Comparison of ENCODE assay signal across 21 cellular contexts in the genomic region with DNA sequence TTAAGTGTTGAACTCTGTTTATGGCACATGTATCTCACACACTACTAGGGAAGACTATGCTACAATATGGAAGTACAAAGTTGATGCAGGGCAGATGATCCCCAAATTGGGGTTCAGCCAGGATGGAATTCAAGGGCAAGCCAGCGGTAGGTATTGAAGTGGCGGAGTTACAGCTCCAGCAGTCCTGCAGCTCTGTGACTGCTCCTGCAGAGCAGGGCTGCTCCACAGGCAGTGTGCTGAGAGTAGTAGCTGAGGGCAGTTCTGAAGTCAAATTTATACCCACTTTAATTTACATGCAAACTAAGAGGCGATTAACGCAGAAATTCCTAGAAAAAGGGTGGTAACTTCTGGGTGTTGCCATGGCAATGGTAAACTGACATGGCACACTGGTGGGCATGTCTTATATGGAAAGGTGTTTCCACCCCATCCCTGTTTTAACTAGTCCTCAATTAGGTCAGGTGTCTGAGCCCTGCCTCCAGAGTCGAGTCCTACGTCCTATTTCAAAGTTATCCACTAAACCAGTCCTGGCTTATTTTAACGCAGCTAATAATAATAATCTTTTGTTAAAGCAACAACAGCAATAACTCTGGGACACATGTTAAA. TPM values are rescaled to one million over a fixed set of nuclear protein-coding genes. Genes with fewer than 3 reads are reported as not detected.
DNase-seq lines count a peak whose midpoint lies in the region; ATAC-seq and TF ChIP-seq lines count a peak whose summit lies in the region.
"Had no signal": no experiment of that assay in that cellular context is flagged by ENCODE, and none has a peak within 500 bp of the region (broad histone marks: within the 10 kb centered on the region; RNA-seq: fewer than 3 reads in every experiment).

No MANE protein-coding gene starts in this region.

- intact Hi-C loops in HCT116 (cut with micrococcal nuclease) (no loop called here), gastrocnemius medialis (cut with DNase I; ENCODE audit: low total_unique reads) (loop anchor here (2.0 to 10.0 kb wide), 2 partner anchors 32 to 588 kb away; partner anchors contain the start of gene PTPN14)

- in situ Hi-C loops in gastrocnemius medialis (cut with MboI; ENCODE audit: low sequenced_read_pairs in 4 of 4) = loop anchor here (10.0 to 25.0 kb wide), 2 partner anchors 248 to 370 kb away; no protein-coding TSS in a partner anchor

- H3K9me2 ChIP-seq in HCT116 (ENCODE audit: insufficient read depth) = no peaks in the 10 kb centered on the region
- no peaks in the 10 kb centered on the region for H3K9me2 ChIP-seq in SK-N-SH

- TF ChIP-seq CTCF in HCT116 (IDR thresholded peaks at IDR 0.05 in 2 of 3, conservative IDR thresholded peaks at IDR 0.05 in 1 of 3; ENCODE audit: borderline replicate concordance in 1 of 3, insufficient read depth in 1 of 3, low read depth in 2 of 3, low read length in 2 of 3) = no peak
- TF ChIP-seq CTCF in SK-N-SH (IDR thresholded peaks at IDR 0.05) = no peak
- no peak for TF ChIP-seq CTCF in endodermal cell (conservative IDR thresholded peaks at IDR 0.05)
- TF ChIP-seq CTCF in gastrocnemius medialis (IDR thresholded peaks at IDR 0.05 in 4 of 5, conservative IDR thresholded peaks at IDR 0.05 in 1 of 5) = no peak

- no peak for DNase-seq in HCT116 (ENCODE audit: low read depth, low spot score)
- no peak for DNase-seq in SK-N-SH
- peak; percentile 75 for DNase-seq in endodermal cell
- DNase-seq in gastrocnemius medialis = no peak
- no peak for DNase-seq in activated naive CD4-positive, alpha-beta T cell (lab: John Stamatoyannopoulos, UW)
- DNase-seq in retina = no peak
- DNase-seq: activated CD4-positive, alpha-beta T cell treated with anti-CD3 and anti-CD28 coated beads for 1 hour; activated T-cell treated with anti-CD3 and anti-CD28 coated beads, Interleukin-2, amount 50 U/mL, for 1 hour; heart right ventricle; left ventricle myocardium inferior; mucosa of descending colon; NCI-H1417; NCI-H2107; NCI-H510A treated with DMSO at 0.1 percent for 48 hours; nephron progenitor cell; thyroid gland had no signal

- no TSS peak for BruUV-seq in HCT116 (replicated peaks; lab: Mats Ljungman, UMichigan)

- H3K4me3 Mint-ChIP-seq in endodermal cell = no peak overlapping the region
- no peak overlapping the region for H3K4me3 Mint-ChIP-seq in stimulated activated memory B cell treated with anti-CD40 and anti-IgM and Interleukin-4, amounts not matched to agents 10 μg/mL and 1 μg/mL and 100 μg/mL, for 72 hours
- H3K4me3 Mint-ChIP-seq: dendritic cell treated with granulocyte-macrophage colony-stimulating factor and Interleukin-4, amounts not matched to agents 40 ng/mL and 50 ng/mL, for 4 days; nephron progenitor cell had no signal

- H3K36me3 Mint-ChIP-seq in endodermal cell (ENCODE audit: low read depth) = no peaks in the 10 kb centered on the region
- no peaks in the 10 kb centered on the region for H3K36me3 Mint-ChIP-seq in stimulated activated memory B cell treated with anti-CD40 and anti-IgM and Interleukin-4, amounts not matched to agents 10 μg/mL and 1 μg/mL and 100 μg/mL, for 72 hours

- no peaks in the 10 kb centered on the region for H3K36me3 ChIP-seq in HCT116 (ENCODE audit: control insufficient read depth in 1 of 2, insufficient read depth in 2 of 2, low read length in 2 of 2)
- H3K36me3 ChIP-seq in SK-N-SH (replicated peaks in 1 of 2; ENCODE audit: control insufficient read depth in 1 of 2, insufficient read depth in 2 of 2, low read length in 1 of 2) = no peaks in the 10 kb centered on the region
- no peaks in the 10 kb centered on the region for H3K36me3 ChIP-seq in endodermal cell (ENCODE audit: control insufficient read depth, insufficient read depth, low read length)
- H3K36me3 ChIP-seq in gastrocnemius medialis = no peaks in the 10 kb centered on the region
- H3K36me3 ChIP-seq: adrenal gland, cardiac muscle cell, heart right ventricle, left ventricle myocardium inferior, thyroid gland had no signal

- no peaks in the 10 kb centered on the region for H4K20me1 ChIP-seq in HCT116 (ENCODE audit: insufficient read depth)
- no peaks in the 10 kb centered on the region for H4K20me1 ChIP-seq in SK-N-SH (ENCODE audit: insufficient read depth)

- no peaks in the 10 kb centered on the region for H3K27me3 ChIP-seq in HCT116 (ENCODE audit: insufficient read depth, low read length)
- H3K27me3 ChIP-seq in SK-N-SH (ENCODE audit: insufficient read depth) = no peaks in the 10 kb centered on the region
- H3K27me3 ChIP-seq in endodermal cell (ENCODE audit: control insufficient read depth, insufficient read depth, low read length, poor library complexity, severe bottlenecking) = peaks cover 8% of the 10 kb centered on the region
- H3K27me3 ChIP-seq in gastrocnemius medialis = no peaks in the 10 kb centered on the region
- H3K27me3 ChIP-seq: adrenal gland, heart right ventricle, thyroid gland had no signal

- RAD21 ChIA-PET in HCT116 (lab: Charles Lee; ENCODE audit: low non-redundant PET in 1 of 2, low total read pairs in 2 of 2, uncharacterized antibody in 2 of 2, unreplicated experiment in 2 of 2) = interaction anchor here in 1 of 2 experiments (1.1 kb wide), 1 partner anchor 250 kb away, joined by 3 read pairs; no protein-coding TSS in a partner anchor

- H2AFZ ChIP-seq in HCT116 (ENCODE audit: low read depth, low read length, poor library complexity, severe bottlenecking) (peak overlapping the region; percentile 80), SK-N-SH (ENCODE audit: low read depth) (no peak overlapping the region)

- peaks cover 11% of the 10 kb centered on the region for H3K4me1 Mint-ChIP-seq in endodermal cell
- peaks cover 6% of the 10 kb centered on the region for H3K4me1 Mint-ChIP-seq in stimulated activated memory B cell treated with anti-CD40 and anti-IgM and Interleukin-4, amounts not matched to agents 10 μg/mL and 1 μg/mL and 100 μg/mL, for 72 hours

- no peak for TF ChIP-seq EP300 in SK-N-SH (IDR thresholded peaks at IDR 0.05; ENCODE audit: borderline replicate concordance in 1 of 2, low read depth in 1 of 2, low read length in 1 of 2)

- H3K9me3 Mint-ChIP-seq in endodermal cell = peaks cover 7% of the 10 kb centered on the region
- H3K9me3 Mint-ChIP-seq in stimulated activated memory B cell treated with anti-CD40 and anti-IgM and Interleukin-4, amounts not matched to agents 10 μg/mL and 1 μg/mL and 100 μg/mL, for 72 hours = peaks cover 6% of the 10 kb centered on the region

- H3K4me3 ChIP-seq in HCT116 (replicated peaks in 1 of 2; ENCODE audit: low read depth in 1 of 2, low read length in 2 of 2) = no peak overlapping the region
- no peak overlapping the region for H3K4me3 ChIP-seq in SK-N-SH (ENCODE audit: low read depth in 2 of 2, low read length in 1 of 2)
- H3K4me3 ChIP-seq in endodermal cell (ENCODE audit: low read length) = no peak overlapping the region
- no peak overlapping the region for H3K4me3 ChIP-seq in gastrocnemius medialis
- H3K4me3 ChIP-seq: adrenal gland, cardiac muscle cell, heart right ventricle, left ventricle myocardium inferior, mucosa of descending colon, thyroid gland had no signal

- H3K4me1 ChIP-seq in HCT116 (ENCODE audit: control insufficient read depth in 1 of 2, insufficient read depth in 2 of 2, low read length in 2 of 2) = peaks cover 12 to 22% of the 10 kb centered on the region in 2 experiments
- peaks cover 3 to 38% of the 10 kb centered on the region in 2 experiments for H3K4me1 ChIP-seq in SK-N-SH (ENCODE audit: control insufficient read depth in 1 of 2, insufficient read depth in 2 of 2, low read depth in 1 of 2, low read length in 1 of 2)
- H3K4me1 ChIP-seq in endodermal cell (ENCODE audit: control insufficient read depth, insufficient read depth, low read length) = peaks cover 9% of the 10 kb centered on the region
- peaks cover 11 to 16% of the 10 kb centered on the region in 2 donors for H3K4me1 ChIP-seq in gastrocnemius medialis
- H3K4me1 ChIP-seq: adrenal gland, left ventricle myocardium inferior, thyroid gland had no signal

- TF ChIP-seq POLR2A in HCT116 (IDR thresholded peaks at IDR 0.05; ENCODE audit: borderline replicate concordance, extremely low read depth, insufficient read depth, insufficient read length) (no peak), gastrocnemius medialis (IDR thresholded peaks at IDR 0.05) (no peak)

- CTCF ChIA-PET in HCT116 (lab: Charles Lee) (interaction anchor here (1.6 to 8.7 kb wide), 3 partner anchors 250 to 368 kb away, joined by 4 to 130 read pairs (median 4); no protein-coding TSS in a partner anchor), SK-N-SH (lab: Yijun Ruan, JAX) (interaction anchor here (1.3 to 18.6 kb wide), 3 partner anchors 46 to 321 kb away, joined by 3 to 323 read pairs (median 18); no protein-coding TSS in a partner anchor)

- no peaks in the 10 kb centered on the region for H3K79me2 ChIP-seq in HCT116 (ENCODE audit: insufficient read depth, low read length)
- no peaks in the 10 kb centered on the region for H3K79me2 ChIP-seq in SK-N-SH (ENCODE audit: insufficient read depth)

- H3K4me2 ChIP-seq in HCT116 (ENCODE audit: low read length) = peak overlapping the region; percentile 53
- H3K4me2 ChIP-seq in SK-N-SH = peak overlapping the region; percentile 32; the same call in 1 of the 2 replicates

- WGBS in SK-N-SH (ENCODE audit: low lambda C conversion rate) = 61% methylated on average over 7 of the region's 7 CpGs
- 72% methylated on average over 7 of the region's 7 CpGs; no CpG with 5 or more reads in 1 of the 2 experiments for WGBS in endodermal cell (ENCODE audit: insufficient coverage in 1 of 2, insufficient read length in 1 of 2), 2 experiments

- peak; percentile 52 for ATAC-seq in HCT116
- peak; percentile 8 to 30 for ATAC-seq in gastrocnemius medialis
- no peak for ATAC-seq in GM21526 (IDR thresholded peaks at IDR 0.05; ENCODE audit: low FRiP score, unreplicated experiment)
- no peak for ATAC-seq in stimulated activated memory B cell treated with anti-CD40 and anti-IgM and Interleukin-4, amounts not matched to agents 10 μg/mL and 1 μg/mL and 100 μg/mL, for 72 hours

- peaks cover 47% of the 10 kb centered on the region for H3F3A ChIP-seq in SK-N-SH (replicated peaks; ENCODE audit: insufficient read depth)

- no peak overlapping the region for H3K9ac ChIP-seq in HCT116 (ENCODE audit: low read length)
- peak overlapping the region; percentile 22; the same call in 1 of the 2 replicates for H3K9ac ChIP-seq in SK-N-SH
- H3K9ac ChIP-seq in endodermal cell (ENCODE audit: extremely low read depth, low read length, poor library complexity, severe bottlenecking) = no peak overlapping the region

- no peak overlapping the region for H3K27ac Mint-ChIP-seq in endodermal cell
- H3K27ac Mint-ChIP-seq in stimulated activated memory B cell treated with anti-CD40 and anti-IgM and Interleukin-4, amounts not matched to agents 10 μg/mL and 1 μg/mL and 100 μg/mL, for 72 hours = no peak overlapping the region
- H3K27ac Mint-ChIP-seq: dendritic cell treated with granulocyte-macrophage colony-stimulating factor and Interleukin-4, amounts not matched to agents 40 ng/mL and 50 ng/mL, for 4 days had no signal

- peaks cover 3% of the 10 kb centered on the region for H3K27me3 Mint-ChIP-seq in endodermal cell (ENCODE audit: insufficient read depth)
- H3K27me3 Mint-ChIP-seq in stimulated activated memory B cell treated with anti-CD40 and anti-IgM and Interleukin-4, amounts not matched to agents 10 μg/mL and 1 μg/mL and 100 μg/mL, for 72 hours = no peaks in the 10 kb centered on the region
- H3K27me3 Mint-ChIP-seq: dendritic cell treated with granulocyte-macrophage colony-stimulating factor and Interleukin-4, amounts not matched to agents 40 ng/mL and 50 ng/mL, for 4 days had no signal

- no peak for TF ChIP-seq RAD21 in HCT116 (IDR thresholded peaks at IDR 0.05; ENCODE audit: low read depth)
- no peak for TF ChIP-seq RAD21 in SK-N-SH (IDR thresholded peaks at IDR 0.05; ENCODE audit: low read length)

- no peaks in the 10 kb centered on the region; a peak in 1 of 4 replicates for H3K9me3 ChIP-seq in HCT116 (ENCODE audit: control insufficient read depth in 1 of 2, insufficient read depth in 1 of 2, low read depth in 1 of 2, low read length in 2 of 2)
- H3K9me3 ChIP-seq in SK-N-SH = no peaks in the 10 kb centered on the region
- H3K9me3 ChIP-seq in endodermal cell (ENCODE audit: control insufficient read depth, low read length) = peaks cover 5% of the 10 kb centered on the region
- no peaks in the 10 kb centered on the region for H3K9me3 ChIP-seq in gastrocnemius medialis
- H3K9me3 ChIP-seq: adrenal gland, mucosa of descending colon, thyroid gland had no signal

- H3K27ac ChIP-seq in HCT116 (ENCODE audit: low read depth, low read length) (no peak overlapping the region), SK-N-SH (ENCODE audit: low read depth in 2 of 2, low read length in 1 of 2) (peak overlapping the region in 1 of 2 experiments; percentile 67; a peak in 2 of 4 replicates), endodermal cell (ENCODE audit: low read depth, low read length) (no peak overlapping the region), gastrocnemius medialis (peak overlapping the region in 3 of 4 donors; percentile 30 to 56 (median 52))
- H3K27ac ChIP-seq: adrenal gland, cardiac muscle cell, heart right ventricle, left ventricle myocardium inferior, thyroid gland had no signal

- POLR2A ChIA-PET in HCT116 (lab: Charles Lee) = interaction anchor here (1.3 kb wide), 1 partner anchor 30 kb away, joined by 3 read pairs; the partner anchor contains the start of gene PTPN14
- POLR2A ChIA-PET in SK-N-SH (lab: Yijun Ruan, JAX) = no interaction called here

RNA-seq across cellular contexts. Expression of gene CENPF, which starts 20.6 kb away (rescaled TPM):
- 120 TPM for total RNA-seq in HCT116 (2021; ENCODE audit: unreplicated experiment)
- 43.7 and 76.9 TPM in 2 replicates for polyA plus RNA-seq in HCT116 (2012)
- polyA plus RNA-seq in SK-N-SH (2012; rRNA removed) = 14.5 and 14.9 TPM in 2 replicates
- 18.1 and 23.0 TPM in 2 replicates for polyA plus RNA-seq in SK-N-SH (2012; cell fraction: cytosol; rRNA removed)
- 7.3 and 15.6 TPM in 2 replicates for polyA plus RNA-seq in SK-N-SH (2012; cell fraction: nucleus; rRNA removed)
- 10 to 100 TPM; 77.2 to 87.2 TPM for total RNA-seq in endodermal cell
- polyA plus RNA-seq in endodermal cell (2013, experiment 1 of 2) = 95.0 TPM
- polyA plus RNA-seq in endodermal cell (2013, experiment 2 of 2) = 126 TPM
- total RNA-seq in gastrocnemius medialis = 1 to 10 TPM in 2 of 4 donors, under 1 TPM in 2; 0.25 to 1.9 (median 0.92) TPM

RNA-seq across cellular contexts. Expression of gene PTPN14, which starts 31.0 kb away (rescaled TPM):
- 37.5 TPM for total RNA-seq in HCT116 (2021; ENCODE audit: unreplicated experiment)
- 7.2 and 11.1 TPM in 2 replicates for polyA plus RNA-seq in HCT116 (2012)
- 12.8 and 14.3 TPM in 2 replicates for polyA plus RNA-seq in SK-N-SH (2012; rRNA removed)
- polyA plus RNA-seq in SK-N-SH (2012; cell fraction: cytosol; rRNA removed) = 11.9 and 13.3 TPM in 2 replicates
- polyA plus RNA-seq in SK-N-SH (2012; cell fraction: nucleus; rRNA removed) = 14.0 and 17.8 TPM in 2 replicates
- 10 to 100 TPM; 72.6 to 93.2 TPM for total RNA-seq in endodermal cell
- 20.1 TPM for polyA plus RNA-seq in endodermal cell (2013, experiment 1 of 2)
- 23.3 TPM for polyA plus RNA-seq in endodermal cell (2013, experiment 2 of 2)
- 10 to 100 TPM; 42.8 to 63.8 (median 50.4) TPM for total RNA-seq in gastrocnemius medialis

Comparison
In these comparisons a context has a peak if more than half of its experiments do, and no peak if none do; other contexts are left out.
1. ATAC-seq: peak in HCT116 (single experiment) and gastrocnemius medialis (2 of 2); none in GM21526 (single experiment) and stimulated activated memory B cell treated with anti-CD40 and anti-IgM and Interleukin-4, amounts not matched to agents 10 μg/mL and 1 μg/mL and 100 μg/mL, for 72 hours (single experiment).
2. H3K27ac ChIP-seq: peak in gastrocnemius medialis (3 of 4); none in HCT116 (single experiment) and endodermal cell (single experiment).
3. RNA of gene CENPF, which starts 20.6 kb away (total RNA-seq): 120 TPM in HCT116 (single experiment) and 77.2 to 87.2 TPM in endodermal cell; 0.25 to 1.9 TPM in gastrocnemius medialis; every median in the first group is over 10 times any median in the second.